ENCODE assay signal across 22 cellular contexts in the genomic region with DNA sequence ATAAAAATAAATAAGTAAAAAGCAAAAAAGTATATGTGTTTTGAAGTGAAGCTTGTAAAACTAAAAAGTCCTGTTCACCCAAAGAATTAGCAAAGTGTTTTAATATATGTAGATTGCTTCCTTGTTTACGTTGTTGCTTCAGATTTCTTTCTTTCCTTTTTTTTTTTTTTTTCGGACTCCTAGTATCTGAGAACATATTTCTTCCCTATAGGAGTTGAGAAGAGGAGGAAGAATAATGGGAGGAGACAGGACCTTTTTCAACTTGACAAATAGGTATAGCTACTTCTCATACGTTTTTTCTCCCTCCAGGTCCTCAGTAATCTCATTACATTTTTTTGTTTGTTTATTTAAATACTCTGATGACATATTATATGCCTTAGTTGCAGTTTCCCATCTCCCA.
"Had no signal": no experiment of that assay in that cellular context is flagged by ENCODE, and none has a peak within 500 bp of the region (broad histone marks: within the 10 kb centered on the region; RNA-seq: fewer than 3 reads in every experiment).

No MANE protein-coding gene starts in this region.

- H3K4me3 Mint-ChIP-seq: IgD-negative memory B cell had no signal

- H3K4me3 ChIP-seq: SJCRH30 had no signal

- H3K27ac ChIP-seq: HL-60, SJCRH30 had no signal

- H3K9me3 ChIP-seq: SJCRH30 had no signal

- FAIRE-seq: HTR-8/SVneo had no signal

- H3K9me3 Mint-ChIP-seq: IgD-negative memory B cell had no signal

- H3K27ac Mint-ChIP-seq: IgD-negative memory B cell had no signal

- DNase-seq: KBM-7, MV-4-11, NCI-H1048, NCI-H1436, NCI-H187, NCI-H2029, NCI-H2081 treated with DMSO at 0.1 percent for 48 hours, NCI-H2171, NCI-H226, NCI-H446, NCI-H510A, NCI-H774, PC-3, SHP77 treated with DMSO at 0.1 percent for 48 hours, SJCRH30, T-helper 1 cell had no signal

- H3K27me3 ChIP-seq: SJCRH30 had no signal

- H3K27me3 Mint-ChIP-seq: IgD-negative memory B cell had no signal

- ATAC-seq: Panc1, PC-3, Right ventricle myocardium inferior, SK-N-SH treated with all-trans-retinoic acid at 6 μM for 48 hours had no signal

- H3K36me3 ChIP-seq: SJCRH30 had no signal
